11 cellular contexts compared by ENCODE assay signal in genomic region chr1:180571832-180572636, GRCh38. TPM values are rescaled to one million over a fixed set of nuclear protein-coding genes. Genes with fewer than 3 reads are reported as not detected.
DNase-seq lines count a peak whose midpoint lies in the region; ATAC-seq and TF ChIP-seq lines count a peak whose summit lies in the region.
"Had no signal": no experiment of that assay in that cellular context is flagged by ENCODE, and none has a peak within 500 bp of the region (broad histone marks: within the 10 kb centered on the region; RNA-seq: fewer than 3 reads in every experiment).

No MANE protein-coding gene starts in this region.

- H3K4me1 Mint-ChIP-seq in activated naive CD4-positive, alpha-beta T cell treated with anti-CD3 and anti-CD28 coated beads for 36 hours (ENCODE audit: low read depth) = peaks cover 25% of the 10 kb centered on the region
- H3K4me1 Mint-ChIP-seq in activated naive CD4-positive, alpha-beta T cell treated with anti-CD3 and anti-CD28 coated beads, Interleukin-2, amount 10 ng/mL, durations not matched to agents 7 days and 5 days = peaks cover 14% of the 10 kb centered on the region
- H3K4me1 Mint-ChIP-seq in activated CD8-positive, alpha-beta T cell treated with anti-CD3 and anti-CD28 coated beads for 36 hours (ENCODE audit: low read depth) = peaks cover 20% of the 10 kb centered on the region
- H3K4me1 Mint-ChIP-seq: naive thymus-derived CD8-positive, alpha-beta T cell had no signal

- H3K4me3 ChIP-seq in left lung (no peak overlapping the region), thoracic aorta (no peak overlapping the region)
- H3K4me3 ChIP-seq: BLaER1, Peyer's patch had no signal

- H3K9me3 ChIP-seq in left lung = no peaks in the 10 kb centered on the region
- H3K9me3 ChIP-seq in thoracic aorta = no peaks in the 10 kb centered on the region
- H3K9me3 ChIP-seq: BLaER1, Peyer's patch had no signal

- CTCF ChIA-PET in activated naive CD4-positive, alpha-beta T cell treated with anti-CD3 and anti-CD28 coated beads for 36 hours (lab: Charles Lee) = interaction anchor here (0.7 kb wide), 1 partner anchor 13 kb away, joined by 3 read pairs; no protein-coding TSS in a partner anchor
- CTCF ChIA-PET in activated naive CD4-positive, alpha-beta T cell treated with anti-CD3 and anti-CD28 coated beads, Interleukin-2, amount 10 ng/mL, durations not matched to agents 7 days and 5 days (lab: Charles Lee) = no interaction called here
- CTCF ChIA-PET in activated CD8-positive, alpha-beta T cell treated with anti-CD3 and anti-CD28 coated beads for 36 hours (lab: Charles Lee) = interaction anchor here (0.9 kb wide), 1 partner anchor 15 kb away, joined by 3 read pairs; no protein-coding TSS in a partner anchor

- H3K4me1 ChIP-seq in left lung = peaks cover 0 to 3% of the 10 kb centered on the region in 2 donors
- H3K4me1 ChIP-seq in thoracic aorta (ENCODE audit: control insufficient read depth in 1 of 2, low read depth in 2 of 2) = peaks cover 19 to 34% of the 10 kb centered on the region in 2 donors

- no peak overlapping the region for H3K27ac ChIP-seq in left lung
- peak overlapping the region; percentile 35 to 66 for H3K27ac ChIP-seq in thoracic aorta
- H3K27ac ChIP-seq: BLaER1, Peyer's patch had no signal

- intact Hi-C loops in activated naive CD4-positive, alpha-beta T cell treated with anti-CD3 and anti-CD28 coated beads for 36 hours (cut with micrococcal nuclease) = loop anchor here (1.0 to 5.0 kb wide), 5 partner anchors 13 to 825 kb away; partner anchors contain the start of gene ACBD6
- intact Hi-C loops in activated CD8-positive, alpha-beta T cell treated with anti-CD3 and anti-CD28 coated beads for 36 hours (cut with micrococcal nuclease) = no loop called here
- intact Hi-C loops in left lung (cut with DNase I) = no loop called here

- ATAC-seq in activated CD8-positive, alpha-beta T cell treated with anti-CD3 and anti-CD28 coated beads for 36 hours = peak; percentile 94
- ATAC-seq in left lung (peak; percentile 27), thoracic aorta (ENCODE audit: insufficient number of reproducible peaks, low FRiP score, low read depth) (no peak), GM18907 (IDR thresholded peaks at IDR 0.05; ENCODE audit: unreplicated experiment) (no peak)
- ATAC-seq: naive thymus-derived CD8-positive, alpha-beta T cell had no signal

- POLR2A ChIA-PET in activated CD8-positive, alpha-beta T cell treated with anti-CD3 and anti-CD28 coated beads for 36 hours (lab: Charles Lee) = interaction anchor here (1.8 kb wide), 1 partner anchor 13 kb away, joined by 8 read pairs; no protein-coding TSS in a partner anchor

- no peaks in the 10 kb centered on the region for H3K36me3 ChIP-seq in left lung
- H3K36me3 ChIP-seq in thoracic aorta = no peaks in the 10 kb centered on the region
- H3K36me3 ChIP-seq: BLaER1, Peyer's patch had no signal

- peaks cover 10% of the 10 kb centered on the region for H3K27me3 Mint-ChIP-seq in activated naive CD4-positive, alpha-beta T cell treated with anti-CD3 and anti-CD28 coated beads for 36 hours (ENCODE audit: low read depth)
- H3K27me3 Mint-ChIP-seq in activated naive CD4-positive, alpha-beta T cell treated with anti-CD3 and anti-CD28 coated beads, Interleukin-2, amount 10 ng/mL, durations not matched to agents 7 days and 5 days = peaks cover 12% of the 10 kb centered on the region
- peaks cover 7% of the 10 kb centered on the region for H3K27me3 Mint-ChIP-seq in activated CD8-positive, alpha-beta T cell treated with anti-CD3 and anti-CD28 coated beads for 36 hours

- H3K36me3 Mint-ChIP-seq in activated naive CD4-positive, alpha-beta T cell treated with anti-CD3 and anti-CD28 coated beads for 36 hours (ENCODE audit: low read depth) = no peaks in the 10 kb centered on the region
- no peaks in the 10 kb centered on the region for H3K36me3 Mint-ChIP-seq in activated naive CD4-positive, alpha-beta T cell treated with anti-CD3 and anti-CD28 coated beads, Interleukin-2, amount 10 ng/mL, durations not matched to agents 7 days and 5 days
- no peaks in the 10 kb centered on the region for H3K36me3 Mint-ChIP-seq in activated CD8-positive, alpha-beta T cell treated with anti-CD3 and anti-CD28 coated beads for 36 hours (ENCODE audit: low read depth)
- H3K36me3 Mint-ChIP-seq: naive thymus-derived CD8-positive, alpha-beta T cell had no signal

- peak; percentile 67 for DNase-seq in activated naive CD4-positive, alpha-beta T cell treated with anti-CD3 and anti-CD28 coated beads for 36 hours
- DNase-seq in activated naive CD4-positive, alpha-beta T cell treated with anti-CD3 and anti-CD28 coated beads, Interleukin-2, amount 10 ng/mL, durations not matched to agents 7 days and 5 days = no peak
- peak; percentile 54 for DNase-seq in activated CD8-positive, alpha-beta T cell treated with anti-CD3 and anti-CD28 coated beads for 36 hours
- DNase-seq in left lung (no peak), thoracic aorta (ENCODE audit: low spot score) (no peak), kidney glomerular epithelial cell (lab: John Stamatoyannopoulos, UW) (no peak), NCI-H1092 treated with DMSO at 0.1 percent for 48 hours (lab: John Stamatoyannopoulos, UW) (no peak)
- DNase-seq: naive thymus-derived CD8-positive, alpha-beta T cell had no signal

- no peak for TF ChIP-seq CTCF in activated CD8-positive, alpha-beta T cell treated with anti-CD3 and anti-CD28 coated beads for 36 hours (IDR thresholded peaks at IDR 0.05)
- no peak for TF ChIP-seq CTCF in left lung (IDR thresholded peaks at IDR 0.05)
- TF ChIP-seq CTCF in thoracic aorta (IDR thresholded peaks at IDR 0.05) = no peak

- H3K9me3 Mint-ChIP-seq in activated naive CD4-positive, alpha-beta T cell treated with anti-CD3 and anti-CD28 coated beads for 36 hours = no peaks in the 10 kb centered on the region
- no peaks in the 10 kb centered on the region for H3K9me3 Mint-ChIP-seq in activated naive CD4-positive, alpha-beta T cell treated with anti-CD3 and anti-CD28 coated beads, Interleukin-2, amount 10 ng/mL, durations not matched to agents 7 days and 5 days
- peaks cover 3% of the 10 kb centered on the region for H3K9me3 Mint-ChIP-seq in activated CD8-positive, alpha-beta T cell treated with anti-CD3 and anti-CD28 coated beads for 36 hours
- H3K9me3 Mint-ChIP-seq: naive thymus-derived CD8-positive, alpha-beta T cell had no signal

- no peaks in the 10 kb centered on the region for H3K27me3 ChIP-seq in left lung
- no peaks in the 10 kb centered on the region for H3K27me3 ChIP-seq in thoracic aorta (replicated peaks; ENCODE audit: insufficient read depth)
- H3K27me3 ChIP-seq: BLaER1, Peyer's patch had no signal

- no peak overlapping the region for H3K4me3 Mint-ChIP-seq in activated naive CD4-positive, alpha-beta T cell treated with anti-CD3 and anti-CD28 coated beads for 36 hours
- H3K4me3 Mint-ChIP-seq in activated naive CD4-positive, alpha-beta T cell treated with anti-CD3 and anti-CD28 coated beads, Interleukin-2, amount 10 ng/mL, durations not matched to agents 7 days and 5 days = no peak overlapping the region
- H3K4me3 Mint-ChIP-seq in activated CD8-positive, alpha-beta T cell treated with anti-CD3 and anti-CD28 coated beads for 36 hours = no peak overlapping the region
- H3K4me3 Mint-ChIP-seq: naive thymus-derived CD8-positive, alpha-beta T cell had no signal

- H3K27ac Mint-ChIP-seq in activated naive CD4-positive, alpha-beta T cell treated with anti-CD3 and anti-CD28 coated beads for 36 hours = peak overlapping the region; percentile 72
- H3K27ac Mint-ChIP-seq in activated naive CD4-positive, alpha-beta T cell treated with anti-CD3 and anti-CD28 coated beads, Interleukin-2, amount 10 ng/mL, durations not matched to agents 7 days and 5 days = no peak overlapping the region
- H3K27ac Mint-ChIP-seq in activated CD8-positive, alpha-beta T cell treated with anti-CD3 and anti-CD28 coated beads for 36 hours = peak overlapping the region; percentile 59
- H3K27ac Mint-ChIP-seq: naive thymus-derived CD8-positive, alpha-beta T cell had no signal

RNA-seq across cellular contexts. Expression of gene OVAAL, which starts 13.3 kb away (rescaled TPM):
- not detected for total RNA-seq in activated naive CD4-positive, alpha-beta T cell treated with anti-CD3 and anti-CD28 coated beads for 36 hours
- not detected for total RNA-seq in activated CD8-positive, alpha-beta T cell treated with anti-CD3 and anti-CD28 coated beads for 36 hours
- not detected for total RNA-seq in left lung
- total RNA-seq in thoracic aorta = not detected
- total RNA-seq: naive thymus-derived CD8-positive, alpha-beta T cell; Peyer's patch had no signal

RNA-seq across cellular contexts. Expression of gene XPR1, which starts 59.8 kb away (rescaled TPM):
- total RNA-seq in activated naive CD4-positive, alpha-beta T cell treated with anti-CD3 and anti-CD28 coated beads for 36 hours = 10 to 100 TPM; 14.8 to 18.1 TPM
- total RNA-seq in activated CD8-positive, alpha-beta T cell treated with anti-CD3 and anti-CD28 coated beads for 36 hours = 10 to 100 TPM; 12.8 to 14.4 TPM
- 10 to 100 TPM; 33.3 to 34.2 TPM for total RNA-seq in left lung
- 10 to 100 TPM; 29.1 to 42.8 TPM for total RNA-seq in thoracic aorta

Comparison
In these comparisons a context has a peak if more than half of its experiments do, and no peak if none do; other contexts are left out.
1. DNase-seq: peak in activated naive CD4-positive, alpha-beta T cell treated with anti-CD3 and anti-CD28 coated beads for 36 hours (single experiment) and activated CD8-positive, alpha-beta T cell treated with anti-CD3 and anti-CD28 coated beads for 36 hours (single experiment); none in activated naive CD4-positive, alpha-beta T cell treated with anti-CD3 and anti-CD28 coated beads, Interleukin-2, amount 10 ng/mL, durations not matched to agents 7 days and 5 days (single experiment), left lung (0 of 2), thoracic aorta (single experiment), kidney glomerular epithelial cell (single experiment) and NCI-H1092 treated with DMSO at 0.1 percent for 48 hours (single experiment).
2. ATAC-seq: peak in activated CD8-positive, alpha-beta T cell treated with anti-CD3 and anti-CD28 coated beads for 36 hours (single experiment) and left lung (single experiment); none in thoracic aorta (single experiment) and GM18907 (single experiment).
3. H3K27ac ChIP-seq: peak in thoracic aorta (2 of 2); none in left lung (0 of 2).